1 cellular context compared by ENCODE assay signal in the genomic region with DNA sequence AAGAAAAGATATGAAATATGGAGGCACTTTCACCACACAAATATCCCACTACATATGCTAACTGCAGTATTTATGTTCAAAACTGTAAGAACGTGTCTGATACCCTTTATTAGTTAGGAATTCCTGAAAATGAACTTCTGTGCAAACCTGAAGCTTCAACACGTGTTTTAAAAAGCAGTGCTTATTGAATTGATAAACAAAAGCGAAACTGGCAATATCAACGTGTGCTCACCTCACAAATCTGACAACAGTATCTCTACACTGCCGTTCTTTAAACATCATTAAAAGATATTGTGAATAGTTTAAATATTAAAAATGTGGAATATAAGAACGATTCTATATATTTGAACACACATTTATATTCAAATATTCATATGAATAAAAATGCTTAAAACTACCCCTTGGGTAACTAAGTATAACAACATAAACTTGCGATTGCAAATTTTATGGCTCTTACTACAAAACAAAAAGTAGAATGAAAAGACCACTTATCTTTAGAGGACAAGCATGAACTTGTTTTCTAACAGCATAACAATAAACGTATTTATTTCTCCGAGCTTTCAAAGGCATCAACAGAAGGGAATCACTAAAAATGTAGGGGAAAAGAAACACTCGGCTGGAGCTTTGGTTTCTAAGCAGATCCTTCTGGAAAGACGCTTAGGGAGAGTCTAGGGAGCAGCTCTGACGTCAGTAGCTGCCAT.
TF ChIP-seq lines count a peak whose summit lies in the region.

A gene (minus strand): TSS at position 670 of the 701 bp plus-strand sequence. CDS start 17,738 bp downstream, outside the sequence.

TF ChIP-seq in HCT116, 20 proteins besides CTCF, POLR2A, EP300 and RAD21 (continued from another document):
- TF ChIP-seq, protein P1, sequence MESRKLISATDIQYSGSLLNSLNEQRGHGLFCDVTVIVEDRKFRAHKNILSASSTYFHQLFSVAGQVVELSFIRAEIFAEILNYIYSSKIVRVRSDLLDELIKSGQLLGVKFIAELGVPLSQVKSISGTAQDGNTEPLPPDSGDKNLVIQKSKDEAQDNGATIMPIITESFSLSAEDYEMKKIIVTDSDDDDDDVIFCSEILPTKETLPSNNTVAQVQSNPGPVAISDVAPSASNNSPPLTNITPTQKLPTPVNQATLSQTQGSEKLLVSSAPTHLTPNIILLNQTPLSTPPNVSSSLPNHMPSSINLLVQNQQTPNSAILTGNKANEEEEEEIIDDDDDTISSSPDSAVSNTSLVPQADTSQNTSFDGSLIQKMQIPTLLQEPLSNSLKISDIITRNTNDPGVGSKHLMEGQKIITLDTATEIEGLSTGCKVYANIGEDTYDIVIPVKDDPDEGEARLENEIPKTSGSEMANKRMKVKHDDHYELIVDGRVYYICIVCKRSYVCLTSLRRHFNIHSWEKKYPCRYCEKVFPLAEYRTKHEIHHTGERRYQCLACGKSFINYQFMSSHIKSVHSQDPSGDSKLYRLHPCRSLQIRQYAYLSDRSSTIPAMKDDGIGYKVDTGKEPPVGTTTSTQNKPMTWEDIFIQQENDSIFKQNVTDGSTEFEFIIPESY (IDR thresholded peaks at IDR 0.05; ENCODE audit: extremely low read depth, insufficient replicate concordance, low read length): no peak
- peak; percentile 41 for TF ChIP-seq YY1 (IDR thresholded peaks at IDR 0.05; ENCODE audit: extremely low read depth, insufficient replicate concordance, low read depth, low read length)
- no peak for TF ChIP-seq TCF7L2 (IDR thresholded peaks at IDR 0.05; ENCODE audit: borderline replicate concordance, extremely low read depth, insufficient read depth, insufficient read length)
- TF ChIP-seq ELF1 (IDR thresholded peaks at IDR 0.05; ENCODE audit: borderline replicate concordance, low read depth): no peak
- no peak; the same call in 1 of the 2 replicates for TF ChIP-seq POLR2AphosphoS5 (IDR thresholded peaks at IDR 0.05; ENCODE audit: low read depth, low read length)
- no peak for TF ChIP-seq EZH2 (IDR thresholded peaks at IDR 0.05)
- no peak for TF ChIP-seq EGR1 (IDR thresholded peaks at IDR 0.05; ENCODE audit: low read depth)
- TF ChIP-seq ZNF274 (IDR thresholded peaks at IDR 0.05; ENCODE audit: low read depth, low read length): no peak
- TF ChIP-seq EZH2phosphoT487 (IDR thresholded peaks at IDR 0.05; ENCODE audit: borderline replicate concordance): no peak
- TF ChIP-seq, protein P2, sequence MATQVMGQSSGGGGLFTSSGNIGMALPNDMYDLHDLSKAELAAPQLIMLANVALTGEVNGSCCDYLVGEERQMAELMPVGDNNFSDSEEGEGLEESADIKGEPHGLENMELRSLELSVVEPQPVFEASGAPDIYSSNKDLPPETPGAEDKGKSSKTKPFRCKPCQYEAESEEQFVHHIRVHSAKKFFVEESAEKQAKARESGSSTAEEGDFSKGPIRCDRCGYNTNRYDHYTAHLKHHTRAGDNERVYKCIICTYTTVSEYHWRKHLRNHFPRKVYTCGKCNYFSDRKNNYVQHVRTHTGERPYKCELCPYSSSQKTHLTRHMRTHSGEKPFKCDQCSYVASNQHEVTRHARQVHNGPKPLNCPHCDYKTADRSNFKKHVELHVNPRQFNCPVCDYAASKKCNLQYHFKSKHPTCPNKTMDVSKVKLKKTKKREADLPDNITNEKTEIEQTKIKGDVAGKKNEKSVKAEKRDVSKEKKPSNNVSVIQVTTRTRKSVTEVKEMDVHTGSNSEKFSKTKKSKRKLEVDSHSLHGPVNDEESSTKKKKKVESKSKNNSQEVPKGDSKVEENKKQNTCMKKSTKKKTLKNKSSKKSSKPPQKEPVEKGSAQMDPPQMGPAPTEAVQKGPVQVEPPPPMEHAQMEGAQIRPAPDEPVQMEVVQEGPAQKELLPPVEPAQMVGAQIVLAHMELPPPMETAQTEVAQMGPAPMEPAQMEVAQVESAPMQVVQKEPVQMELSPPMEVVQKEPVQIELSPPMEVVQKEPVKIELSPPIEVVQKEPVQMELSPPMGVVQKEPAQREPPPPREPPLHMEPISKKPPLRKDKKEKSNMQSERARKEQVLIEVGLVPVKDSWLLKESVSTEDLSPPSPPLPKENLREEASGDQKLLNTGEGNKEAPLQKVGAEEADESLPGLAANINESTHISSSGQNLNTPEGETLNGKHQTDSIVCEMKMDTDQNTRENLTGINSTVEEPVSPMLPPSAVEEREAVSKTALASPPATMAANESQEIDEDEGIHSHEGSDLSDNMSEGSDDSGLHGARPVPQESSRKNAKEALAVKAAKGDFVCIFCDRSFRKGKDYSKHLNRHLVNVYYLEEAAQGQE (IDR thresholded peaks at IDR 0.05; ENCODE audit: low read depth): no peak
- TF ChIP-seq SRF (IDR thresholded peaks at IDR 0.05; ENCODE audit: low read depth): no peak
- TF ChIP-seq JUND (IDR thresholded peaks at IDR 0.05): peak; percentile 23; the same call in 1 of the 2 replicates
